ENCODE assay signal across 24 cellular contexts in the genomic region with DNA sequence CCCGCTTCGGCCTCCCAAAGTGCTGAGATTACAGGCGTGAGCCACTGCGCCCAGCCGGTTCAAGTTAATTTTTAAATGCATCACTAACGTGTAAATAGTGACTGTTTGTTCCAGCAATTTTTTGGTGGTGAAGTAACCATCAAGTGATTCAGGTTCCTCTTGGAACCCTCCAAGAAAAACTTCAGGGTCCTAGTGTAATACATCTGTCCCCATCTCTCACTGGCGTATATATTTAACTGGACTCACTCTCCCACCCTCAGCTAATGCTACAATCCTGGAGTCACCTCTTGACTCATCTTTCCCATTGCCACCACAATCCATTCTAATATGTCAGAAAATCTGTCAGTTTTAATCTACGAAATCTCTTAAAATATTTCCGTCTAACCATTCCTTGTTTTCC. TPM values are rescaled to one million over a fixed set of nuclear protein-coding genes. Genes with fewer than 3 reads are reported as not detected.
DNase-seq lines count a peak whose midpoint lies in the region; ATAC-seq, FAIRE-seq and TF ChIP-seq lines count a peak whose summit lies in the region.
"Had no signal": no experiment of that assay in that cellular context is flagged by ENCODE, and none has a peak within 500 bp of the region (broad histone marks: within the 10 kb centered on the region; RNA-seq: fewer than 3 reads in every experiment).

No MANE protein-coding gene starts in this region.

- H3K9me1 ChIP-seq in K562 (ENCODE audit: control insufficient read depth, insufficient read depth, low read length) = no peaks in the 10 kb centered on the region

- FAIRE-seq in K562 (lab: Jason Lieb, UNC) = no peak
- FAIRE-seq: GM12891 had no signal

- no peak overlapping the region for H3K4me3 ChIP-seq in K562
- no peak overlapping the region for H3K4me3 ChIP-seq in prostate gland
- H3K4me3 ChIP-seq: GM23248, MG63 had no signal

- no peak overlapping the region for H3K9ac ChIP-seq in K562 (ENCODE audit: insufficient read depth in 1 of 2, low read depth in 2 of 2, low read length in 2 of 2)
- H3K9ac ChIP-seq: GM23248 had no signal

- intact Hi-C loops in K562 (cut with micrococcal nuclease) = no loop called here
- intact Hi-C loops in prostate gland (cut with DNase I) = no loop called here

- WGBS in K562 (ENCODE audit: insufficient coverage, low coverage, missing lambda C conversion rate) = 43% methylated on average over 9 of the region's 9 CpGs
- 95% methylated on average over 9 of the region's 9 CpGs for WGBS in prostate gland

- POLR2A ChIA-PET in K562 (lab: Yijun Ruan, JAX) = interaction anchor here (0.6 to 0.7 kb wide), 2 partner anchors 13 to 331 kb away, joined by 3 read pairs; a partner anchor contains a TSS

- TF ChIP-seq POLR2A in K562 (conservative IDR thresholded peaks at IDR 0.05) (no peak), prostate gland (IDR thresholded peaks at IDR 0.05) (no peak)

- ATAC-seq in K562 (no peak), HG03095 (IDR thresholded peaks at IDR 0.05; ENCODE audit: unreplicated experiment) (no peak), HG03442 (IDR thresholded peaks at IDR 0.05; ENCODE audit: unreplicated experiment) (no peak)
- ATAC-seq: Panc1, SK-N-SH treated with all-trans-retinoic acid at 6 μM for 48 hours, T-helper 17 cell had no signal

- BruUV-seq in K562 (replicated peaks; lab: Mats Ljungman, UMichigan) = no TSS peak

- H2AFZ ChIP-seq in K562 (ENCODE audit: low read depth, low read length) = 0 out of 2 replicates have a peak overlapping the region, but pooled peaks have one; percentile 7
- H2AFZ ChIP-seq: GM23248 had no signal

- no peaks in the 10 kb centered on the region for H3K79me2 ChIP-seq in K562 (ENCODE audit: control insufficient read depth, insufficient read depth, low read length)

- H4K20me1 ChIP-seq in K562 (replicated peaks; ENCODE audit: control insufficient read depth, insufficient read depth, low read length) = no peaks in the 10 kb centered on the region

- in situ Hi-C loops in K562 (cut with MboI) = no loop called here

- TF ChIP-seq EP300 in K562 (IDR thresholded peaks at IDR 0.05; ENCODE audit: low read length) = no peak

- no peaks in the 10 kb centered on the region for H3K27me3 ChIP-seq in K562 (ENCODE audit: control insufficient read depth in 2 of 2, insufficient read depth in 2 of 2, low read length in 2 of 2)
- no peaks in the 10 kb centered on the region for H3K27me3 ChIP-seq in prostate gland (replicated peaks; ENCODE audit: insufficient read depth)
- H3K27me3 ChIP-seq: BE2C, MG63 had no signal

- H3K4me1 ChIP-seq in K562 (replicated peaks in 1 of 2; ENCODE audit: control insufficient read depth in 2 of 2, insufficient read depth in 2 of 2, low read length in 2 of 2) (no peaks in the 10 kb centered on the region), prostate gland (replicated peaks) (no peaks in the 10 kb centered on the region)
- H3K4me1 ChIP-seq: BE2C had no signal

- CTCF ChIA-PET in K562 (lab: Yijun Ruan, JAX; ENCODE audit: low intra/inter-chr PET ratio) = no interaction called here

- DNase-seq in EL (peak; percentile 43), K562 (ENCODE audit: extremely low read depth in 1 of 4, low spot score in 3 of 4) (no peak), kidney tubule cell (ENCODE audit: low spot score) (peak; percentile 96), NCI-H526 (lab: John Stamatoyannopoulos, UW) (no peak), prostate gland (ENCODE audit: low spot score) (no peak)
- DNase-seq: BE2C, DMS53, GF-D8, GM23248, H7, KG1, MG63, NCI-H2029, NCI-H446, NCI-H524 treated with DMSO at 0.1 percent for 48 hours, SIG-M5, T-helper 17 cell had no signal

- H3K9me3 ChIP-seq in K562 (replicated peaks; ENCODE audit: control insufficient read depth, insufficient read depth, low read depth, low read length) (no peaks in the 10 kb centered on the region), prostate gland (no peaks in the 10 kb centered on the region)
- H3K9me3 ChIP-seq: BE2C had no signal

- TF ChIP-seq CTCF in K562 (IDR thresholded peaks at IDR 0.05 in 2 of 3, conservative IDR thresholded peaks at IDR 0.05 in 1 of 3; ENCODE audit: insufficient read depth in 2 of 3, low read depth in 1 of 3, low read length in 3 of 3) (no peak), prostate gland (IDR thresholded peaks at IDR 0.05) (no peak)

- TF ChIP-seq RAD21 in K562 (CRISPR knock-in tag; conservative IDR thresholded peaks at IDR 0.05 in 1 of 2, IDR thresholded peaks at IDR 0.05 in 1 of 2) = no peak

- no peak overlapping the region for H3K27ac ChIP-seq in K562 (ENCODE audit: extremely low read depth, low read depth, low read length)
- H3K27ac ChIP-seq in prostate gland = no peak overlapping the region
- H3K27ac ChIP-seq: GM23248 had no signal

- no peaks in the 10 kb centered on the region for H3K36me3 ChIP-seq in K562 (ENCODE audit: control insufficient read depth, insufficient read depth, low read length)
- H3K36me3 ChIP-seq in prostate gland = no peaks in the 10 kb centered on the region
- H3K36me3 ChIP-seq: BE2C, MG63 had no signal

- no peak overlapping the region for H3K4me2 ChIP-seq in K562 (ENCODE audit: insufficient read depth, low read length)

TF ChIP-seq in K562, 482 proteins besides CTCF, POLR2A, EP300 and RAD21:
- TF ChIP-seq FOXJ3 (CRISPR knock-in tag; IDR thresholded peaks at IDR 0.05) (no peak), SMARCA5 (IDR thresholded peaks at IDR 0.05) (no peak), POLR3G (IDR thresholded peaks at IDR 0.05; ENCODE audit: extremely low read depth, insufficient read length, insufficient replicate concordance) (no peak), NCOA4 (IDR thresholded peaks at IDR 0.05; ENCODE audit: partially characterized antibody) (no peak), MEF2A (IDR thresholded peaks at IDR 0.05; ENCODE audit: control insufficient read depth, low read depth, low read length) (no peak), ZNF197 (CRISPR knock-in tag; IDR thresholded peaks at IDR 0.05; ENCODE audit: low read depth) (no peak)

RNA-seq across cellular contexts. Expression of a gene that starts 10.3 kb away (rescaled TPM):
- total RNA-seq in K562 (2011; cell fraction: chromatin; rRNA removed; ENCODE audit: low replicate concordance) = 0.32 and 0.46 TPM in 2 replicates
- total RNA-seq in K562 (2011; cell fraction: nucleolus; rRNA removed) = 0.26 TPM in 1 of 2 replicates, not detected in the other
- not detected in 2 replicates for total RNA-seq in K562 (2011; cell fraction: nucleoplasm; rRNA removed)
- total RNA-seq in K562 (2014; rRNA removed) (not detected in 2 replicates), K562 (2014; rRNA removed; fragmentation: Illumina TruSeq; extraction: Trizol) (0.10 TPM in 1 of 2 replicates, not detected in the other), K562 (2015; rRNA removed; fragmentation: Illumina TruSeq; extraction: Trizol) (0.14 TPM in 1 of 2 replicates, not detected in the other), K562 (2021) (not detected in 2 replicates), prostate gland (1 to 10 TPM in 1 of 2 donors, not detected in 1; 2.2 TPM)
- polyA plus RNA-seq in K562 (2011; rRNA removed) (0.07 TPM in 1 of 2 replicates, not detected in the other), K562 (2014; fragmentation: Illumina TruSeq; extraction: Trizol) (0.06 TPM in 1 of 2 replicates, not detected in the other), K562 (2014; fragmentation: Nextera tagmentation; extraction: Ambion mirVana) (under 1 TPM in 1 of 2 experiments, not detected in 1; 0.04 TPM), K562 (2014; rRNA removed) (0.12 TPM in 1 of 2 replicates, not detected in the other)
- 0.03 TPM in 1 of 2 replicates, not detected in the other for polyA plus RNA-seq in K562 (2011; cell fraction: cytosol; rRNA removed)
- polyA plus RNA-seq in K562 (2011; cell fraction: nucleus; rRNA removed) = 0.10 TPM in 1 of 2 replicates, not detected in the other
- polyA plus RNA-seq in K562 (2012) = 0.05 and 0.10 TPM in 2 replicates
- polyA minus RNA-seq in K562 (2011; rRNA and poly(A)+ RNA removed) = 0.12 and 0.14 TPM in 2 replicates
- polyA minus RNA-seq in K562 (2011; cell fraction: cytosol; rRNA and poly(A)+ RNA removed) = not detected in 2 replicates
- polyA minus RNA-seq in K562 (2011; cell fraction: nucleus; rRNA and poly(A)+ RNA removed) = not detected in 2 replicates
- total RNA-seq: Daoy, GM23248, OCI-LY7 had no signal
- polyA plus RNA-seq: GM23248 had no signal

Comparison
In these comparisons a context has a peak if more than half of its experiments do, and no peak if none do; other contexts are left out.
1. DNase-seq: peak in EL (single experiment) and kidney tubule cell (single experiment); none in K562 (0 of 4), NCI-H526 (0 of 2) and prostate gland (single experiment).